In the genomic region with DNA sequence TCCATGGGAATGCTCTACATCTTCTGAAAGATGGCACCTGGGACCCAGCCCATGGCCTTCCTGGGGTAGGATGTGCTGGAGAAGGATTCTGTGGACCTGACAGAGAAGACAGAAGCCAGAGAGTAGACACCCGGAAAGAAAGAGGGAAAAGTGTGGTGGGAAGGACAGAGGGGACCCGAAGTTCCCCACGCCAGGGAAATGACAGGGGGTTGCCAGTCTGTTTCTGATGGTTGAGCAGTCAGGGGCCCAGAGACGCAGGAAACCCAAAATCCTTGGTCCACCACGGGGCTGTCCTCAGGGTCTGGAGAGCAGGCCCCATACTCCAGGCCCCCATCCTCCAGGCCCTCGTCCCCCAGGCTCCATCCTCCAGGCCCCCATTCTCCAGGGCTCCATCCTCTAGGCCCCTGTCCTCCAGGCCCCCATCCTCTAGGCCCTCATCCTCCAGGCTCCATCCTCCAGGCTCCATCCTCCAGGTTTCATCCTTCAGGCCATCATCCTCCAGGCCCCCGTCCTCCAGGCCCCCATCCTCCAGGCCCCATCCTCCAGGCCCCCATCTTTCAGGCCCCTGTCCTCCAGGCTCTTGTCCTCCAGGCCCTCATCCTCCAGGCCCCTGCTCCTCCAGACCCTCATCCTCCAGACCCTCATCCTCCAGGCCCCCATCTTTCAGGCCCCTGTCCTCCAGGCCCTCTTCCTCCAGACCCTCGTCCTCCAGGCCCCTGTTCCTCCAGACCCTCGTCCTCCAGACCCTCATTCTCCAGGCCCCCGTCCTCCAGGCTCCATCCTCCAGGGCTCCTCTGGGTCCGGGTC, we compare ENCODE assay signal across 1 cellular context.
TF ChIP-seq lines count a peak whose summit lies in the region.

No MANE protein-coding gene starts in this region.

TF ChIP-seq in IMR-90, 13 proteins besides CTCF, POLR2A, EP300 and RAD21:
- TF ChIP-seq MAFK (IDR thresholded peaks at IDR 0.05; ENCODE audit: low read depth, low read length) (no peak), ELK1 (IDR thresholded peaks at IDR 0.05; ENCODE audit: borderline replicate concordance, low read depth, low read length) (no peak), FOS (IDR thresholded peaks at IDR 0.05; ENCODE audit: low read depth, low read length) (no peak), NFE2L2 (IDR thresholded peaks at IDR 0.05; ENCODE audit: low read depth, low read length) (no peak), RCOR1 (IDR thresholded peaks at IDR 0.05; ENCODE audit: insufficient replicate concordance, low read length) (no peak), SMC3 (IDR thresholded peaks at IDR 0.05; ENCODE audit: low read depth, low read length) (no peak), CHD1 (IDR thresholded peaks at IDR 0.05; ENCODE audit: low read depth, low read length) (no peak), RFX5 (IDR thresholded peaks at IDR 0.05; ENCODE audit: low read depth, low read length) (no peak), CEBPB (IDR thresholded peaks at IDR 0.05; ENCODE audit: low read depth, low read length) (no peak), BHLHE40 (IDR thresholded peaks at IDR 0.05; ENCODE audit: low read depth, low read length) (no peak), MXI1 (IDR thresholded peaks at IDR 0.05; ENCODE audit: borderline replicate concordance, low read depth, low read length) (no peak), MAZ (IDR thresholded peaks at IDR 0.05; ENCODE audit: borderline replicate concordance, low read depth, low read length) (no peak)
- TF ChIP-seq, protein P1, sequence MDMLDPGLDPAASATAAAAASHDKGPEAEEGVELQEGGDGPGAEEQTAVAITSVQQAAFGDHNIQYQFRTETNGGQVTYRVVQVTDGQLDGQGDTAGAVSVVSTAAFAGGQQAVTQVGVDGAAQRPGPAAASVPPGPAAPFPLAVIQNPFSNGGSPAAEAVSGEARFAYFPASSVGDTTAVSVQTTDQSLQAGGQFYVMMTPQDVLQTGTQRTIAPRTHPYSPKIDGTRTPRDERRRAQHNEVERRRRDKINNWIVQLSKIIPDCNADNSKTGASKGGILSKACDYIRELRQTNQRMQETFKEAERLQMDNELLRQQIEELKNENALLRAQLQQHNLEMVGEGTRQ (IDR thresholded peaks at IDR 0.05; ENCODE audit: low read depth, low read length), result no peak
